ENCODE assay signal across 14 cellular contexts in genomic region chr7:129134356-129134972, GRCh38. TPM values are rescaled to one million over a fixed set of nuclear protein-coding genes. Genes with fewer than 3 reads are reported as not detected.
A peak's percentile ranks its signal among the peaks of the same experiment; 100 is the strongest.
DNase-seq lines count a peak whose midpoint lies in the region; ATAC-seq and TF ChIP-seq lines count a peak whose summit lies in the region.
"Had no signal": no experiment of that assay in that cellular context is flagged by ENCODE, and none has a peak within 500 bp of the region (broad histone marks: within the 10 kb centered on the region; RNA-seq: fewer than 3 reads in every experiment).

No MANE protein-coding gene starts in this region.

- no peaks in the 10 kb centered on the region for H3K27me3 ChIP-seq in CD8-positive, alpha-beta memory T cell (ENCODE audit: insufficient read depth, low read length, poor library complexity, severe bottlenecking)
- H3K27me3 ChIP-seq in prostate gland (replicated peaks; ENCODE audit: insufficient read depth), result no peaks in the 10 kb centered on the region

- POLR2A ChIA-PET in CD8-positive, alpha-beta memory T cell (lab: Charles Lee), result interaction anchor here (0.6 kb wide), 1 partner anchor 10 kb away, joined by 3 read pairs; the partner anchor contains the start of gene TSPAN33

- no peak for DNase-seq in CD8-positive, alpha-beta memory T cell
- no peak for DNase-seq in activated naive CD8-positive, alpha-beta T cell treated with anti-CD3 and anti-CD28 coated beads for 36 hours
- DNase-seq in naive B cell (no peak), NCI-H345 (lab: John Stamatoyannopoulos, UW) (no peak), NCI-H510A (lab: John Stamatoyannopoulos, UW) (no peak), prostate gland (ENCODE audit: low spot score) (no peak)
- DNase-seq: activated CD4-positive, CD25-positive, alpha-beta regulatory T cell treated with anti-CD3 and anti-CD28 coated beads, Interleukin-2, amount 50 U/mL, for 72 hours; activated gamma-delta T cell treated with Interleukin-2 at 50 U/mL for 16 hours; HFFc6; NCI-H2171 treated with DMSO at 0.1 percent for 48 hours; RPMI8226 had no signal

- H3K9me3 ChIP-seq in CD8-positive, alpha-beta memory T cell (ENCODE audit: low read length), result no peaks in the 10 kb centered on the region
- H3K9me3 ChIP-seq in prostate gland, result no peaks in the 10 kb centered on the region

- no peak for TF ChIP-seq CTCF in prostate gland (IDR thresholded peaks at IDR 0.05)

- 55% methylated on average over 6 of the region's 6 CpGs for WGBS in prostate gland

- no peak overlapping the region for H3K27ac ChIP-seq in CD8-positive, alpha-beta memory T cell (ENCODE audit: low read depth, low read length)
- no peak overlapping the region for H3K27ac ChIP-seq in prostate gland

- peak overlapping the region in 7 of 8 donors; percentile 4 to 76 (median 35) for H3K27ac Mint-ChIP-seq in CD8-positive, alpha-beta memory T cell
- H3K27ac Mint-ChIP-seq in IgD-negative memory B cell (peak overlapping the region; percentile 68 to 91 (median 68)), naive B cell (peak overlapping the region; percentile 93 to 99 (median 96))
- H3K27ac Mint-ChIP-seq in activated naive CD8-positive, alpha-beta T cell treated with anti-CD3 and anti-CD28 coated beads for 36 hours, result peak overlapping the region; percentile 72
- H3K27ac Mint-ChIP-seq: HFFc6, progenitor cell of endocrine pancreas had no signal

- no peaks in the 10 kb centered on the region for H3K36me3 Mint-ChIP-seq in CD8-positive, alpha-beta memory T cell
- H3K36me3 Mint-ChIP-seq in IgD-negative memory B cell, result no peaks in the 10 kb centered on the region
- H3K36me3 Mint-ChIP-seq in activated naive CD8-positive, alpha-beta T cell treated with anti-CD3 and anti-CD28 coated beads for 36 hours, result no peaks in the 10 kb centered on the region
- peaks cover 0 to 6% of the 10 kb centered on the region in 2 donors for H3K36me3 Mint-ChIP-seq in naive B cell

- CTCF ChIA-PET in CD8-positive, alpha-beta memory T cell (lab: Charles Lee), result no interaction called here

- no peak for TF ChIP-seq POLR2A in prostate gland (IDR thresholded peaks at IDR 0.05)

- no peak for ATAC-seq in naive B cell (ENCODE audit: low read depth in 2 of 2)
- ATAC-seq: K562 had no signal

- no peaks in the 10 kb centered on the region for H3K27me3 Mint-ChIP-seq in CD8-positive, alpha-beta memory T cell
- peaks cover 2% of the 10 kb centered on the region for H3K27me3 Mint-ChIP-seq in IgD-negative memory B cell
- no peaks in the 10 kb centered on the region for H3K27me3 Mint-ChIP-seq in activated naive CD8-positive, alpha-beta T cell treated with anti-CD3 and anti-CD28 coated beads for 36 hours
- H3K27me3 Mint-ChIP-seq in naive B cell, result no peaks in the 10 kb centered on the region

- intact Hi-C loops in prostate gland (cut with DNase I), result no loop called here

- H3K4me1 ChIP-seq in CD8-positive, alpha-beta memory T cell (ENCODE audit: insufficient read depth, low read length), result peaks cover 27% of the 10 kb centered on the region
- H3K4me1 ChIP-seq in prostate gland (replicated peaks), result no peaks in the 10 kb centered on the region

- H3K4me3 ChIP-seq in CD8-positive, alpha-beta memory T cell (ENCODE audit: low read length), result no peak overlapping the region
- H3K4me3 ChIP-seq in prostate gland, result no peak overlapping the region
- H3K4me3 ChIP-seq: K562 had no signal

- H3K4me1 Mint-ChIP-seq in CD8-positive, alpha-beta memory T cell, result peaks cover 24 to 29% (median 28%) of the 10 kb centered on the region in 3 donors
- H3K4me1 Mint-ChIP-seq in IgD-negative memory B cell (peaks cover 24 to 35% (median 34%) of the 10 kb centered on the region in 3 donors), naive B cell (peaks cover 31 to 63% (median 59%) of the 10 kb centered on the region in 3 donors)
- H3K4me1 Mint-ChIP-seq in activated naive CD8-positive, alpha-beta T cell treated with anti-CD3 and anti-CD28 coated beads for 36 hours, result peaks cover 23% of the 10 kb centered on the region

- peak overlapping the region in 4 of 7 donors; percentile 12 to 61 (median 48) for H3K4me3 Mint-ChIP-seq in CD8-positive, alpha-beta memory T cell
- H3K4me3 Mint-ChIP-seq in IgD-negative memory B cell (peak overlapping the region; percentile 51 to 90 (median 58)), naive B cell (peak overlapping the region; percentile 22 to 92 (median 82))
- no peak overlapping the region for H3K4me3 Mint-ChIP-seq in activated naive CD8-positive, alpha-beta T cell treated with anti-CD3 and anti-CD28 coated beads for 36 hours
- H3K4me3 Mint-ChIP-seq: HFFc6 had no signal

- no peaks in the 10 kb centered on the region for H3K36me3 ChIP-seq in CD8-positive, alpha-beta memory T cell (ENCODE audit: insufficient read depth, low read length)
- no peaks in the 10 kb centered on the region for H3K36me3 ChIP-seq in prostate gland

- H3K9me3 Mint-ChIP-seq in CD8-positive, alpha-beta memory T cell, result no peaks in the 10 kb centered on the region
- H3K9me3 Mint-ChIP-seq in IgD-negative memory B cell, result no peaks in the 10 kb centered on the region
- no peaks in the 10 kb centered on the region for H3K9me3 Mint-ChIP-seq in activated naive CD8-positive, alpha-beta T cell treated with anti-CD3 and anti-CD28 coated beads for 36 hours
- peaks cover 0 to 2% (median 0%) of the 10 kb centered on the region in 7 donors for H3K9me3 Mint-ChIP-seq in naive B cell
- H3K9me3 Mint-ChIP-seq: HFFc6 had no signal

RNA-seq across cellular contexts. Expression of gene TSPAN33, which starts 10.0 kb away (rescaled TPM):
- total RNA-seq in CD8-positive, alpha-beta memory T cell, result 10 to 100 TPM; 23.2 to 23.6 TPM
- 11.6 TPM for polyA plus RNA-seq in CD8-positive, alpha-beta memory T cell
- polyA plus RNA-seq in IgD-negative memory B cell, result 55.0 TPM
- 10 to 100 TPM; 18.7 to 19.5 TPM for total RNA-seq in activated naive CD8-positive, alpha-beta T cell treated with anti-CD3 and anti-CD28 coated beads for 36 hours
- 100 to 1,000 TPM in 5 of 6 donors, 10 to 100 TPM in 1; 92.8 to 171 (median 136) TPM for polyA plus RNA-seq in naive B cell (ENCODE audit: low read depth in 6 of 6)
- total RNA-seq in prostate gland, result 10 to 100 TPM in 1 of 2 donors, 1 to 10 TPM in 1; 8.4 to 47.7 TPM

RNA-seq across cellular contexts. Expression of gene SMO, which starts 54.0 kb away (rescaled TPM):
- under 1 TPM; 0.22 to 0.33 TPM for total RNA-seq in CD8-positive, alpha-beta memory T cell
- polyA plus RNA-seq in CD8-positive, alpha-beta memory T cell, result not detected
- polyA plus RNA-seq in IgD-negative memory B cell (0.36 TPM), naive B cell (ENCODE audit: low read depth in 6 of 6) (under 1 TPM in 1 of 6 donors, not detected in 5; 0.14 TPM)
- 1 to 10 TPM; 1.7 to 1.9 TPM for total RNA-seq in activated naive CD8-positive, alpha-beta T cell treated with anti-CD3 and anti-CD28 coated beads for 36 hours
- total RNA-seq in prostate gland, result 10 to 100 TPM; 23.2 to 32.9 TPM

Comparison
In these comparisons a context has a peak if more than half of its experiments do, and no peak if none do; other contexts are left out.
1. H3K27ac Mint-ChIP-seq: peak in every context shown above with its lines; median percentile 96 in naive B cell; 72 in activated naive CD8-positive, alpha-beta T cell treated with anti-CD3 and anti-CD28 coated beads for 36 hours; 68 in IgD-negative memory B cell; 35 in CD8-positive, alpha-beta memory T cell.
2. RNA of gene SMO, which starts 54.0 kb away (total RNA-seq): 23.2 to 32.9 TPM in prostate gland; 1.7 to 1.9 TPM in activated naive CD8-positive, alpha-beta T cell treated with anti-CD3 and anti-CD28 coated beads for 36 hours and 0.22 to 0.33 TPM in CD8-positive, alpha-beta memory T cell; every median in the first group is over 4 times any median in the second.